ENCODE assay signal across 8 cellular contexts in the genomic region with DNA sequence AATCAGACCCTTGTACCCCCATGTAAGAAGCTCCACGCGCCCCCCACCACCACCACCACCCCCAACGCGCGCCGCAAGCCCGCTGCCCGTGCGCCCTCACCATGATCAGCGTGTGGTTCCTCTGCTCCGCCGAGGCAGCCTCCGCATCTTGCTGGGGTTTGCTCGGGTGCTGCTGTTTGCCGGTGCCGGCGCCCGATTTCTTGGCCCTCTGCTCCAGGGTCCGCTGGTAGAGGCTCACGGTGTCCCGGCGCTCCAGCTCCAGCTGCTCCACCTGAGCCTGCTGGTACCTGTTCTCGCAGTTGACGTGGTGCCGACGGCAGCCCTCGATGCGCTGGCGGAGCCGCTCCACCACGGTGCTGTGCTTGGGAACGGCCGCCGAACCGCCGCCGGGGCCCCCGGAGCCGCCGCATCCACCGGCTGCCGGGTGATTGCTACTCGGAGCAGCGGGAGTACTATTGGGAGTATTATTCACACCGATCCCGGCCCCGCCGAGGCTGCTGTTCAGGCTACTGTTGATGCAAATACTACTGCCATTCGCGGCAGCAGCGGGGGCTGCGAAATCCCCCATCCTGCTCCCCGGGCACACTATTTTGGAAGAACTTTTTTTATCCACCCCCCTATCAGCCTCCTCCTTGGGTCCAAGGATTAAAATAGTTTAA. TPM values are rescaled to one million over a fixed set of nuclear protein-coding genes. Genes with fewer than 3 reads are reported as not detected.
DNase-seq lines count a peak whose midpoint lies in the region; ATAC-seq, FAIRE-seq and TF ChIP-seq lines count a peak whose summit lies in the region.

No MANE protein-coding gene starts in this region.

- H3K27ac Mint-ChIP-seq in MCF 10A (ENCODE audit: low read depth, unreplicated experiment), result peak overlapping the region; percentile 86

- TF ChIP-seq CTCF in AG09309 (IDR thresholded peaks at IDR 0.05; ENCODE audit: control insufficient read depth, insufficient read depth, low read depth, low read length, missing control alignments) (no peak), MCF 10A (IDR thresholded peaks at IDR 0.05; ENCODE audit: unreplicated experiment) (no peak), gastrocnemius medialis (IDR thresholded peaks at IDR 0.05 in 4 of 5, conservative IDR thresholded peaks at IDR 0.05 in 1 of 5) (no peak)

- no peaks in the 10 kb centered on the region for H3K27me3 ChIP-seq in gastrocnemius medialis

- H3K4me1 Mint-ChIP-seq in MCF 10A (ENCODE audit: insufficient read depth, unreplicated experiment), result no peaks in the 10 kb centered on the region

- H3K4me1 ChIP-seq in gastrocnemius medialis, result peaks cover 0 to 19% of the 10 kb centered on the region in 2 donors

- H3K36me3 Mint-ChIP-seq in MCF 10A (ENCODE audit: insufficient read depth, unreplicated experiment), result no peaks in the 10 kb centered on the region

- no peaks in the 10 kb centered on the region for H3K27me3 Mint-ChIP-seq in MCF 10A (ENCODE audit: insufficient read depth, unreplicated experiment)

- POLR2A ChIA-PET in HEK293T (lab: Yijun Ruan, JAX) (interaction anchor here (1.1 to 3.0 kb wide), 11 partner anchors 33 to 596 kb away, joined by 3 to 16 read pairs (median 4); a partner anchor contains a TSS), MCF 10A (lab: Yijun Ruan, JAX) (interaction anchor here (0.7 to 5.1 kb wide), 30 partner anchors 10 to 624 kb away, joined by 3 to 82 read pairs (median 6); a partner anchor contains a TSS)

- intact Hi-C loops in MCF 10A (cut with micrococcal nuclease), result loop anchor here (1.0 to 5.0 kb wide), 6 partner anchors 56 to 551 kb away; no protein-coding TSS in a partner anchor
- intact Hi-C loops in gastrocnemius medialis (cut with DNase I; ENCODE audit: low total_unique reads), result loop anchor here (2.0 to 10.0 kb wide), 12 partner anchors 86 to 976 kb away; a partner anchor contains a TSS

- ATAC-seq in gastrocnemius medialis (peak in 1 of 2 donors; percentile 0), HG02840 (IDR thresholded peaks at IDR 0.05; ENCODE audit: low FRiP score, unreplicated experiment) (no peak)

- H3K4me3 ChIP-seq in AG09309 (ENCODE audit: control insufficient read depth, low read depth, low read length), result peak overlapping the region; percentile 78
- peak overlapping the region; percentile 83 for H3K4me3 ChIP-seq in iPS-18c (ENCODE audit: insufficient read depth, low read depth, low read length)
- peak overlapping the region; percentile 68 to 92 (median 88) for H3K4me3 ChIP-seq in gastrocnemius medialis

- peak overlapping the region; percentile 93 to 97 (median 94) for H3K27ac ChIP-seq in gastrocnemius medialis

- CTCF ChIA-PET in HEK293T (lab: Yijun Ruan, JAX), result no interaction called here
- CTCF ChIA-PET in MCF 10A (lab: Yijun Ruan, JAX), result interaction anchor here (0.6 to 1.6 kb wide), 14 partner anchors 9 to 560 kb away, joined by 3 to 8 read pairs (median 3); no protein-coding TSS in a partner anchor

- in situ Hi-C loops in gastrocnemius medialis (cut with MboI; ENCODE audit: low sequenced_read_pairs in 4 of 4), result loop anchor here (5.0 to 25.0 kb wide), 5 partner anchors 82 to 421 kb away; no protein-coding TSS in a partner anchor

- H3K4me3 Mint-ChIP-seq in MCF 10A (ENCODE audit: unreplicated experiment), result peak overlapping the region; percentile 95

- H3K9me3 Mint-ChIP-seq in MCF 10A (ENCODE audit: unreplicated experiment), result no peaks in the 10 kb centered on the region

- H3K36me3 ChIP-seq in gastrocnemius medialis, result no peaks in the 10 kb centered on the region

- BruUV-seq in MCF 10A (replicated peaks; lab: Mats Ljungman, UMichigan), result no TSS peak

- no peak for FAIRE-seq in urothelium cell line (lab: Jason Lieb, UNC)

- DNase-seq in AG09309 (ENCODE audit: low read depth) (no peak), HEK293T (ENCODE audit: extremely low spot score) (peak; percentile 21), T1000 (lab: John Stamatoyannopoulos, UW) (peak; percentile 16), MCF 10A (ENCODE audit: unreplicated experiment) (peak; percentile 43), gastrocnemius medialis (peak; percentile 27 to 28), urothelium cell line (ENCODE audit: low spot score) (no peak)

- no peak for TF ChIP-seq POLR2A in gastrocnemius medialis (IDR thresholded peaks at IDR 0.05)

- H3K9me3 ChIP-seq in iPS-18c (ENCODE audit: control insufficient read depth, insufficient read depth, low read length) (peaks cover 3% of the 10 kb centered on the region), gastrocnemius medialis (no peaks in the 10 kb centered on the region)

TF ChIP-seq in HEK293T, 16 proteins besides CTCF, POLR2A, EP300 and RAD21:
- TF ChIP-seq HDGF (IDR thresholded peaks at IDR 0.05; ENCODE audit: borderline replicate concordance) (no peak), SUZ12 (IDR thresholded peaks at IDR 0.05) (no peak), CTBP1 (IDR thresholded peaks at IDR 0.05; ENCODE audit: borderline replicate concordance) (no peak), FOXM1 (IDR thresholded peaks at IDR 0.05; ENCODE audit: borderline replicate concordance) (no peak)
- TF ChIP-seq, protein P1, sequence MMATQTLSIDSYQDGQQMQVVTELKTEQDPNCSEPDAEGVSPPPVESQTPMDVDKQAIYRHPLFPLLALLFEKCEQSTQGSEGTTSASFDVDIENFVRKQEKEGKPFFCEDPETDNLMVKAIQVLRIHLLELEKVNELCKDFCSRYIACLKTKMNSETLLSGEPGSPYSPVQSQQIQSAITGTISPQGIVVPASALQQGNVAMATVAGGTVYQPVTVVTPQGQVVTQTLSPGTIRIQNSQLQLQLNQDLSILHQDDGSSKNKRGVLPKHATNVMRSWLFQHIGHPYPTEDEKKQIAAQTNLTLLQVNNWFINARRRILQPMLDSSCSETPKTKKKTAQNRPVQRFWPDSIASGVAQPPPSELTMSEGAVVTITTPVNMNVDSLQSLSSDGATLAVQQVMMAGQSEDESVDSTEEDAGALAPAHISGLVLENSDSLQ (IDR thresholded peaks at IDR 0.05), result no peak

RNA-seq across cellular contexts. Expression of a gene that starts 1.1 kb away (rescaled TPM):
- total RNA-seq in MCF 10A (2022) (0.89 and 1.7 TPM in 2 replicates), gastrocnemius medialis (1 to 10 TPM in 3 of 4 donors, under 1 TPM in 1; 0.98 to 1.5 (median 1.4) TPM)

Comparison
In these comparisons a context has a peak if more than half of its experiments do, and no peak if none do; other contexts are left out.
1. DNase-seq: peak in HEK293T (single experiment), T1000 (single experiment), MCF 10A (single experiment) and gastrocnemius medialis (2 of 2); none in AG09309 (single experiment) and urothelium cell line (single experiment).
2. Peak in every context shown above with its lines, with median percentiles within 50 percentile points of each other: H3K4me3 ChIP-seq.